Comparison of ENCODE assay signal across 8 cellular contexts in the genomic region with DNA sequence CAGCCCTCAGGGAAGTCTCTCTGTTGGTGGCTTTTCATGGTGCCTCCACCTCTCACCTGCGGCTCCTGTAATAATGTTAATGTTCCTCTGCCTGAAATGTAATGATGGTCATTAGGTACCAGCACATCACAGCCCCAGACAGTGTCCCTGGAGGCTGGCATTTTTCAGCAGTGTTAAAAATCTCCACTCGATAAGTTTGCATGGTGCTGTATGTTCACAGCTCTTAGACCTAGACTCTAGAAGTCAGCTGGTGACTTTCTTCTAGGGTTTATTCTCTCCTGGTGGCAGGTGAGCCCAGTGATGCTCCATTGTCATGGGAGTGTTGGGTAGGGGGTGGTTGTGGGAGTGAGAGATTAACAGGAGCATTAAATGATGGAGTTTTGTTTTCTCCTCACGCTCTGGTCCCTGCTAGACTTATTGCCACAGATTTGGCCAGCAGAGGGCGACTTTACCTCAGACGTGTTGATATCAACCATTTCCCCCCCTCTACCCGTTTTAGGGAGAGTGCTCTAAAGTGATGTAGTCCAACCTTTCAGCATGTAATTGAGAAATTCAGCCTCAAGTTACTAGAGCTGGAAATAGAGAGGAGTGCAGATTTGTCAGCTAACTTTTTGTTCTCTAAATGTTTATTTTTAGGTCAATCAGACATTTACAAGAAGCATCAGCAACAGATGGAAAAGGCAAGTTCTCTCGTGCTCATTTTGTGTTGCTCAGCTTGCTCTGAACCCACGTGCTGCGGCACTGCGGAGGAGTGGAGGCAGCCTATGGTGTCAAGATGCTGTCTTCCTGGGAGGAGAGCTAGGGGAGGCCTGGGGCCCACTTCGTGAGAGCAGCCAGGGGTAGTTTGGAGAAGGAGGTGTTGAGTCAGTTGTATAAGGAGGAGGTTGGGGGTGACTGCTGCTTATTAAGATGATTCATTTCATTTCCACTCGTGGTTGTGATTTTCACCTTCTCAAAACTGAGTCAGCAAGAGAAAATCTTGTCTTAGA. TPM values are rescaled to one million over a fixed set of nuclear protein-coding genes. Genes with fewer than 3 reads are reported as not detected.
DNase-seq lines count a peak whose midpoint lies in the region; ATAC-seq, FAIRE-seq and TF ChIP-seq lines count a peak whose summit lies in the region.

No MANE protein-coding gene starts in this region.

- peaks cover 22% of the 10 kb centered on the region for H3K4me1 ChIP-seq in DOHH2 (ENCODE audit: control insufficient read depth, low read length)

- H3K27ac ChIP-seq in DOHH2 (ENCODE audit: low read depth, low read length) (no peak overlapping the region), temporal lobe (ENCODE audit: low read depth, low read length) (peak overlapping the region; percentile 59)

- no peaks in the 10 kb centered on the region for H3K9me2 ChIP-seq in DOHH2 (replicated peaks; ENCODE audit: control insufficient read depth, low read length)

- no peaks in the 10 kb centered on the region for H3K27me3 ChIP-seq in DOHH2 (ENCODE audit: control insufficient read depth, low read length)

- H3K36me3 ChIP-seq in DOHH2 (ENCODE audit: control insufficient read depth, low read length) = peaks cover 35% of the 10 kb centered on the region

- H3K4me3 ChIP-seq in DOHH2 (ENCODE audit: low read length) = no peak overlapping the region

- no peaks in the 10 kb centered on the region for H4K20me1 ChIP-seq in DOHH2 (ENCODE audit: control insufficient read depth, insufficient read depth, low read depth, low read length)

- TF ChIP-seq CTCF in DOHH2 (IDR thresholded peaks at IDR 0.05; ENCODE audit: low read depth, low read length, poor library complexity, severe bottlenecking) (peak; percentile 82), omental fat pad (IDR thresholded peaks at IDR 0.05) (peak in 2 of 3 donors; percentile 59 to 70)

- in situ Hi-C loops in SK-MEL-5 (cut with HindIII; ENCODE audit: low pct_unique_long_range_greater_than_20kb, low sequenced_read_pairs) = no loop called here

- peaks cover 2% of the 10 kb centered on the region; the same call in 1 of the 2 replicates for H3F3A ChIP-seq in DOHH2 (ENCODE audit: control insufficient read depth, insufficient read depth)

- no peaks in the 10 kb centered on the region for H3K79me2 ChIP-seq in DOHH2 (ENCODE audit: control insufficient read depth, low read length)

- no peak for FAIRE-seq in frontal cortex (lab: Jason Lieb, UNC)

- peak; percentile 63 for DNase-seq in LoVo (ENCODE audit: low spot score)
- DNase-seq in SK-MEL-5 (ENCODE audit: low read depth, low spot score) = peak; percentile 87
- DNase-seq in activated naive CD4-positive, alpha-beta T cell (lab: John Stamatoyannopoulos, UW) = peak; percentile 42 to 80 (median 68)
- DNase-seq in frontal cortex (ENCODE audit: low spot score in 2 of 2) = peak; percentile 45 to 60
- peak; percentile 100 for DNase-seq in omental fat pad (ENCODE audit: low spot score)

- H3K4me2 ChIP-seq in DOHH2 (ENCODE audit: low read length) = no peak overlapping the region

- no peaks in the 10 kb centered on the region for H3K9me3 ChIP-seq in DOHH2 (ENCODE audit: control insufficient read depth, insufficient read depth, low read length)

- peak; percentile 84 for ATAC-seq in omental fat pad (ENCODE audit: low FRiP score)
- no peak for ATAC-seq in GM21447 (IDR thresholded peaks at IDR 0.05; ENCODE audit: unreplicated experiment)

RNA-seq across cellular contexts. Expression of a gene that starts 53.4 kb away (rescaled TPM):
- 26.1 and 31.3 TPM in 2 replicates for total RNA-seq in SK-MEL-5 (2014; rRNA removed; shearing (Covaris generic))
- polyA plus RNA-seq in SK-MEL-5 (2015; cell fraction: cytosol; rRNA removed) = 44.1 and 58.3 TPM in 2 replicates
- 24.6 and 34.0 TPM in 2 replicates for polyA plus RNA-seq in SK-MEL-5 (2015; cell fraction: nucleus; rRNA removed)
- total RNA-seq in frontal cortex (21.2 TPM), omental fat pad (10 to 100 TPM; 17.5 to 24.1 (median 20.0) TPM), temporal lobe (27.0 TPM)
